8 cellular contexts compared by ENCODE assay signal in the genomic region with DNA sequence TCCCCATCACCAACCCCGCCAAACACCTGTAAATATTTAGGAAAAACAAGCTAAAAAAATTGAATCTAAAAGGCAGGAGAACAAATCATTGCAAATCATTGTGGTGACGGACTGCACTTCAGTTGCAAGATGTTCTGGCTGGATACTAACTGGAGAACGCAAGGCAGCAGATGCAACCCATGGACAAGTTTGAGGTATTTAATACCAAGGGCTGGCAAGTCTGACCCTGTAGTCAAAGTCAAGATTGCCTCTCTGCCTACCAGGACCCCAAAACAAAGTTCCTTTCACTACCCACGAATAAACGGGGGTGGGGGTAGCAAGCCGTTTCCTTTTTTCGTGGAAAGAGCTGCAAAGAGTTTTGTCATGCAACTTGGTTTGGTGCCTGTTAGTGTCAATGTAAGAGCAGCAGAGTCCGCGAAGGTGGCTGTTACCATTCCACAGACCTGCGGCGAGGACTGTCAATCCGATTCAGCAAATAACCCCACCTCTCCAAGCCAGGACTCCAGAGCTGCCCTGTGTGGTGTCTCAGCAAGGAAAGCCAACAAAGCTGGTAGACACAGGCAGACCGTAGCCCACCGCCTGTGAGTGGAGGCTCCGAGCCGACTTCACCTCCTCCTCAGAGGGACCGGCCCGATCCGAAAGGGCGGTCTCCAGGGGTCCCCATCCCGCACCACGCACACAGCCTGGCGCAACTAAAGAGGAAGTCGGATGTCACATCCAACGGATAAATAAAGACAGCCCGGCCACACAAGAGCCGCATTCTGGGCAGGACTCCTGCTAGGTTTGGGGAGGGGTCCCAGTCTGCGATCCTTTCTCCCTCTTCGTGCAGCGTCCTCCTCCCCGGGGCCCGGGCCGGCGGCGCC. TPM values are rescaled to one million over a fixed set of nuclear protein-coding genes. Genes with fewer than 3 reads are reported as not detected.
A peak's percentile ranks its signal among the peaks of the same experiment; 100 is the strongest.
DNase-seq lines count a peak whose midpoint lies in the region; ATAC-seq and TF ChIP-seq lines count a peak whose summit lies in the region.

No MANE protein-coding gene starts in this region.

- no peak for TF ChIP-seq CTCF in GM13977 (IDR thresholded peaks at IDR 0.05; ENCODE audit: extremely low read depth, insufficient read depth, missing control alignments)

- H3K4me1 ChIP-seq in effector memory CD4-positive, alpha-beta T cell (ENCODE audit: control insufficient read depth, insufficient read depth, low read length, poor library complexity, severe bottlenecking) = peaks cover 36% of the 10 kb centered on the region
- H3K4me1 ChIP-seq in mononuclear cell (ENCODE audit: insufficient read depth, low read length) = peaks cover 48% of the 10 kb centered on the region

- H3K9me3 ChIP-seq in KOPT-K1 (ENCODE audit: insufficient read depth, low read length, poor library complexity, severe bottlenecking) (no peaks in the 10 kb centered on the region), mononuclear cell (ENCODE audit: low read depth, low read length) (no peaks in the 10 kb centered on the region)
- H3K9me3 ChIP-seq in effector memory CD4-positive, alpha-beta T cell (ENCODE audit: control insufficient read depth, low read length) = no peaks in the 10 kb centered on the region

- in situ Hi-C loops in GM13977 (cut with MboI; ENCODE audit: low pct_unique_long_range_greater_than_20kb, low sequenced_read_pairs, unreplicated experiment) = no loop called here

- H3K27ac ChIP-seq in KOPT-K1 (ENCODE audit: low read depth, low read length, poor library complexity, severe bottlenecking) = peak overlapping the region; percentile 79
- peak overlapping the region; percentile 91 for H3K27ac ChIP-seq in effector memory CD4-positive, alpha-beta T cell (ENCODE audit: insufficient read depth, low read length, poor library complexity, severe bottlenecking)

- H3K27me3 ChIP-seq in effector memory CD4-positive, alpha-beta T cell (replicated peaks; ENCODE audit: control insufficient read depth, insufficient read depth, low read length, poor library complexity, severe bottlenecking) = no peaks in the 10 kb centered on the region
- no peaks in the 10 kb centered on the region for H3K27me3 ChIP-seq in mononuclear cell (ENCODE audit: insufficient read depth, low read length)

- peak overlapping the region; percentile 93 for H3K4me3 ChIP-seq in effector memory CD4-positive, alpha-beta T cell (ENCODE audit: insufficient read depth, low read depth, low read length, poor library complexity, severe bottlenecking)
- peak overlapping the region; percentile 92 for H3K4me3 ChIP-seq in mononuclear cell (ENCODE audit: low read length)

- DNase-seq in GM13977 (ENCODE audit: low spot score) (peak; percentile 54), NCI-H446 treated with DMSO at 0.1 percent for 48 hours (lab: John Stamatoyannopoulos, UW) (no peak)
- DNase-seq in activated CD4-positive, alpha-beta T cell treated with anti-CD3 and anti-CD28 coated beads, Interleukin-2, amount 50 U/mL, for 48 hours = peak; percentile 49 to 56
- peak; percentile 19 to 29 (median 21) for DNase-seq in effector memory CD4-positive, alpha-beta T cell
- peak; percentile 60 for DNase-seq in stimulated activated naive CD8-positive, alpha-beta T cell treated with anti-CD3 and anti-CD28 coated beads, Interleukin-15, Interleukin-2, amounts not matched to agents 100 U/mL and 50 U/mL, for 24 hours

- H3K36me3 ChIP-seq in KOPT-K1 (ENCODE audit: insufficient read depth, low read length) = no peaks in the 10 kb centered on the region
- H3K36me3 ChIP-seq in effector memory CD4-positive, alpha-beta T cell (ENCODE audit: control insufficient read depth, insufficient read depth, low read length) = no peaks in the 10 kb centered on the region

- ATAC-seq in stimulated activated naive CD8-positive, alpha-beta T cell treated with anti-CD3 and anti-CD28 coated beads, Interleukin-15, Interleukin-2, amounts not matched to agents 100 U/mL and 50 U/mL, for 24 hours = peak; percentile 3
- ATAC-seq in GM21786 (IDR thresholded peaks at IDR 0.05; ENCODE audit: unreplicated experiment) = no peak

RNA-seq across cellular contexts. Expression of gene ANKRD44, which starts 1.0 kb away (rescaled TPM):
- 171 TPM for total RNA-seq in mononuclear cell
